In the genomic region with DNA sequence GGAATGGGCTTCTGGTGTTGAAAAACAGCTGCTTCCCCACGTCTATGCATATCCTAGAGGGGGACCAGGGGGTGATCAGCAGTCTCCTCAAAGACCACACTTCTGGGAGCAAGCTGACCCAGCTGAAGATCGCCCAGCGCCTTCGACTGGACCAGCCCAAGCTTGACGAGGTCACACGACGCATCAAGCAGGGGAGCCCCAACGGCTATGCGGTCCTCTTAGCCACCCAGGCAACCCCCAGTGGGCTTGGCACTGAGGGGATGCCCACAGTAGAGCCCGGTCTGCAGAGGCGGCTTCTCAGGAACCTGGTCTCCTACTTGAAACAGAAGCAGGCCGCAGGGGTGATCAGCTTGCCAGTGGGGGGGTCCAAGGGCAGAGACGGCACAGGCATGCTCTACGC, we compare ENCODE assay signal across 13 cellular contexts. TPM values are rescaled to one million over a fixed set of nuclear protein-coding genes. Genes with fewer than 3 reads are reported as not detected.
DNase-seq lines count a peak whose midpoint lies in the region; ATAC-seq and TF ChIP-seq lines count a peak whose summit lies in the region.
"Had no signal": no experiment of that assay in that cellular context is flagged by ENCODE, and none has a peak within 500 bp of the region (broad histone marks: within the 10 kb centered on the region; RNA-seq: fewer than 3 reads in every experiment).

No MANE protein-coding gene starts in this region.

- DNase-seq in activated naive CD4-positive, alpha-beta T cell treated with anti-CD3 and anti-CD28 coated beads, Interleukin-2, amount 10 ng/mL, durations not matched to agents 7 days and 5 days, result peak; percentile 18
- DNase-seq in activated naive CD4-positive, alpha-beta T cell treated with anti-CD3 and anti-CD28 coated beads, Interleukin-2, amount 50 U/mL, for 16 hours, result no peak
- no peak for DNase-seq in activated CD8-positive, alpha-beta T cell treated with anti-CD3 and anti-CD28 coated beads for 36 hours
- no peak for DNase-seq in stimulated activated effector memory CD8-positive, alpha-beta T cell treated with anti-CD3 and anti-CD28 coated beads, Interleukin-12 subunit alpha, Interleukin-12 subunit beta, amount 100 ng/mL, for 72 hours (ENCODE audit: low spot score in 2 of 2)
- DNase-seq in NK-92 treated with Interleukin-12 subunit alpha and Interleukin-12 subunit beta, amount 100 ng/mL, for 24 hours (lab: John Stamatoyannopoulos, UW), result no peak
- no peak for DNase-seq in RKO (ENCODE audit: low spot score)
- no peak for DNase-seq in PC-3
- DNase-seq: activated CD4-positive, alpha-beta T cell treated with anti-CD3 and anti-CD28 coated beads for 4 hours; DMS79 treated with DMSO at 0.1 percent for 48 hours; lower lobe of right lung had no signal

- H3K27me3 ChIP-seq in iPS-20b (ENCODE audit: insufficient read depth, low read length) (no peaks in the 10 kb centered on the region), PC-3 (ENCODE audit: low read length) (no peaks in the 10 kb centered on the region)

- H3K9me3 ChIP-seq in iPS-20b (ENCODE audit: insufficient read depth, low read depth, low read length) (peaks cover 4% of the 10 kb centered on the region; the same call in 1 of the 2 replicates), PC-3 (ENCODE audit: low read length) (no peaks in the 10 kb centered on the region)
- H3K9me3 ChIP-seq: lower lobe of right lung, prostate gland had no signal

- peaks cover 37% of the 10 kb centered on the region for H4K20me1 ChIP-seq in PC-3 (ENCODE audit: low read length)

- peaks cover 66% of the 10 kb centered on the region for H3K4me1 Mint-ChIP-seq in activated naive CD4-positive, alpha-beta T cell treated with anti-CD3 and anti-CD28 coated beads, Interleukin-2, amount 10 ng/mL, durations not matched to agents 7 days and 5 days
- H3K4me1 Mint-ChIP-seq in activated CD8-positive, alpha-beta T cell treated with anti-CD3 and anti-CD28 coated beads for 36 hours (ENCODE audit: low read depth), result peaks cover 59% of the 10 kb centered on the region
- peaks cover 66% of the 10 kb centered on the region for H3K4me1 Mint-ChIP-seq in stimulated activated effector memory CD8-positive, alpha-beta T cell treated with anti-CD3 and anti-CD28 coated beads, Interleukin-12 subunit alpha, Interleukin-12 subunit beta, amount 100 ng/mL, for 72 hours

- no peaks in the 10 kb centered on the region for H3K9me2 ChIP-seq in PC-3 (replicated peaks; ENCODE audit: low read length)

- H3K79me2 ChIP-seq in PC-3 (ENCODE audit: low read length), result peaks cover 52% of the 10 kb centered on the region

- H3K4me3 ChIP-seq in iPS-20b (ENCODE audit: low read length), result 0 out of 2 replicates have a peak overlapping the region, but pooled peaks have one; percentile 42
- H3K4me3 ChIP-seq in PC-3 (ENCODE audit: low read length), result no peak overlapping the region
- H3K4me3 ChIP-seq: lower lobe of right lung, prostate gland had no signal

- BruUV-seq in PC-3 (replicated peaks; lab: Mats Ljungman, UMichigan), result no TSS peak

- no peak overlapping the region for H3K27ac Mint-ChIP-seq in activated naive CD4-positive, alpha-beta T cell treated with anti-CD3 and anti-CD28 coated beads, Interleukin-2, amount 10 ng/mL, durations not matched to agents 7 days and 5 days
- peak overlapping the region; percentile 85 for H3K27ac Mint-ChIP-seq in activated CD8-positive, alpha-beta T cell treated with anti-CD3 and anti-CD28 coated beads for 36 hours
- peak overlapping the region; percentile 93 for H3K27ac Mint-ChIP-seq in stimulated activated effector memory CD8-positive, alpha-beta T cell treated with anti-CD3 and anti-CD28 coated beads, Interleukin-12 subunit alpha, Interleukin-12 subunit beta, amount 100 ng/mL, for 72 hours

- POLR2A ChIA-PET in activated CD8-positive, alpha-beta T cell treated with anti-CD3 and anti-CD28 coated beads for 36 hours (lab: Charles Lee), result interaction anchor here (0.6 to 3.4 kb wide), 4 partner anchors 11 to 768 kb away, joined by 3 to 13 read pairs (median 3); no protein-coding TSS in a partner anchor
- POLR2A ChIA-PET in PC-3 (lab: Charles Lee; ENCODE audit: unreplicated experiment), result no interaction called here

- no peak overlapping the region for H3K9ac ChIP-seq in iPS-20b (ENCODE audit: low read depth, low read length)
- no peak overlapping the region for H3K9ac ChIP-seq in PC-3 (ENCODE audit: low read length)
- H3K9ac ChIP-seq: KMS-11 had no signal

- H3K9me3 Mint-ChIP-seq in activated naive CD4-positive, alpha-beta T cell treated with anti-CD3 and anti-CD28 coated beads, Interleukin-2, amount 10 ng/mL, durations not matched to agents 7 days and 5 days, result no peaks in the 10 kb centered on the region
- no peaks in the 10 kb centered on the region for H3K9me3 Mint-ChIP-seq in activated CD8-positive, alpha-beta T cell treated with anti-CD3 and anti-CD28 coated beads for 36 hours
- no peaks in the 10 kb centered on the region for H3K9me3 Mint-ChIP-seq in stimulated activated effector memory CD8-positive, alpha-beta T cell treated with anti-CD3 and anti-CD28 coated beads, Interleukin-12 subunit alpha, Interleukin-12 subunit beta, amount 100 ng/mL, for 72 hours

- intact Hi-C loops in activated CD8-positive, alpha-beta T cell treated with anti-CD3 and anti-CD28 coated beads for 36 hours (cut with micrococcal nuclease), result no loop called here
- intact Hi-C loops in PC-3 (cut with micrococcal nuclease), result no loop called here

- H3K4me2 ChIP-seq in PC-3 (ENCODE audit: low read length), result no peak overlapping the region

- TF ChIP-seq CTCF in activated CD8-positive, alpha-beta T cell treated with anti-CD3 and anti-CD28 coated beads for 36 hours (IDR thresholded peaks at IDR 0.05), result no peak
- no peak for TF ChIP-seq CTCF in PC-3 (conservative IDR thresholded peaks at IDR 0.05; ENCODE audit: low read depth, low read length)

- no peaks in the 10 kb centered on the region for H3K27me3 Mint-ChIP-seq in activated naive CD4-positive, alpha-beta T cell treated with anti-CD3 and anti-CD28 coated beads, Interleukin-2, amount 10 ng/mL, durations not matched to agents 7 days and 5 days
- no peaks in the 10 kb centered on the region for H3K27me3 Mint-ChIP-seq in activated CD8-positive, alpha-beta T cell treated with anti-CD3 and anti-CD28 coated beads for 36 hours

- no peak overlapping the region for H3K4me3 Mint-ChIP-seq in activated naive CD4-positive, alpha-beta T cell treated with anti-CD3 and anti-CD28 coated beads, Interleukin-2, amount 10 ng/mL, durations not matched to agents 7 days and 5 days
- H3K4me3 Mint-ChIP-seq in activated CD8-positive, alpha-beta T cell treated with anti-CD3 and anti-CD28 coated beads for 36 hours, result peak overlapping the region; percentile 56
- peak overlapping the region; percentile 68 for H3K4me3 Mint-ChIP-seq in stimulated activated effector memory CD8-positive, alpha-beta T cell treated with anti-CD3 and anti-CD28 coated beads, Interleukin-12 subunit alpha, Interleukin-12 subunit beta, amount 100 ng/mL, for 72 hours

- no peak for ATAC-seq in activated CD8-positive, alpha-beta T cell treated with anti-CD3 and anti-CD28 coated beads for 36 hours
- ATAC-seq in stimulated activated effector memory CD8-positive, alpha-beta T cell treated with anti-CD3 and anti-CD28 coated beads, Interleukin-12 subunit alpha, Interleukin-12 subunit beta, amount 100 ng/mL, for 72 hours, result no peak
- ATAC-seq in PC-3, result no peak
- ATAC-seq: lower lobe of right lung had no signal

- H3K36me3 Mint-ChIP-seq in activated naive CD4-positive, alpha-beta T cell treated with anti-CD3 and anti-CD28 coated beads, Interleukin-2, amount 10 ng/mL, durations not matched to agents 7 days and 5 days, result peaks cover 44% of the 10 kb centered on the region
- peaks cover 58% of the 10 kb centered on the region for H3K36me3 Mint-ChIP-seq in activated CD8-positive, alpha-beta T cell treated with anti-CD3 and anti-CD28 coated beads for 36 hours (ENCODE audit: low read depth)
- peaks cover 89% of the 10 kb centered on the region for H3K36me3 Mint-ChIP-seq in stimulated activated effector memory CD8-positive, alpha-beta T cell treated with anti-CD3 and anti-CD28 coated beads, Interleukin-12 subunit alpha, Interleukin-12 subunit beta, amount 100 ng/mL, for 72 hours

- CTCF ChIA-PET in activated naive CD4-positive, alpha-beta T cell treated with anti-CD3 and anti-CD28 coated beads, Interleukin-2, amount 10 ng/mL, durations not matched to agents 7 days and 5 days (lab: Charles Lee), result no interaction called here
- CTCF ChIA-PET in activated CD8-positive, alpha-beta T cell treated with anti-CD3 and anti-CD28 coated beads for 36 hours (lab: Charles Lee), result interaction anchor here (0.9 to 1.1 kb wide), 3 partner anchors 7 to 41 kb away, joined by 3 to 4 read pairs (median 3); no protein-coding TSS in a partner anchor
- CTCF ChIA-PET in PC-3 (lab: Charles Lee), result no interaction called here

- H2AFZ ChIP-seq in PC-3 (ENCODE audit: low read length), result no peak overlapping the region

- H3K27ac ChIP-seq in iPS-20b (ENCODE audit: low read length), result no peak overlapping the region
- no peak overlapping the region for H3K27ac ChIP-seq in PC-3 (ENCODE audit: low read length)
- H3K27ac ChIP-seq: KMS-11, lower lobe of right lung, prostate gland had no signal

- peaks cover 86% of the 10 kb centered on the region for H3K36me3 ChIP-seq in iPS-20b (ENCODE audit: insufficient read depth, low read depth, low read length)
- H3K36me3 ChIP-seq in PC-3 (ENCODE audit: low read depth, low read length), result peaks cover 72% of the 10 kb centered on the region
- H3K36me3 ChIP-seq: prostate gland had no signal

- no peaks in the 10 kb centered on the region for H3F3A ChIP-seq in PC-3 (ENCODE audit: low read length, unreplicated experiment)

- H3K4me1 ChIP-seq in iPS-20b (ENCODE audit: insufficient read depth, low read length), result 0 out of 2 replicates have a peak, but pooled peaks cover 9% of the 10 kb centered on the region
- peaks cover 26% of the 10 kb centered on the region for H3K4me1 ChIP-seq in PC-3 (ENCODE audit: insufficient read depth, low read length)

RNA-seq across cellular contexts. Expression of gene RBM15B, which starts 2.5 kb away (rescaled TPM):
- total RNA-seq in activated CD8-positive, alpha-beta T cell treated with anti-CD3 and anti-CD28 coated beads for 36 hours, result 10 to 100 TPM; 20.8 to 20.9 TPM
- 31.1 and 34.7 TPM in 2 replicates for total RNA-seq in PC-3 (2014; rRNA removed)

RNA-seq across cellular contexts. Expression of gene MANF, which starts 8.5 kb away (rescaled TPM):
- total RNA-seq in activated CD8-positive, alpha-beta T cell treated with anti-CD3 and anti-CD28 coated beads for 36 hours, result 100 to 1,000 TPM; 107 to 109 TPM
- total RNA-seq in PC-3 (2014; rRNA removed), result 200 and 221 TPM in 2 replicates
